Comparison of ENCODE assay signal across 29 cellular contexts in genomic region chr14:103290494-103290893, GRCh38.
"Had no signal": no experiment of that assay in that cellular context is flagged by ENCODE, and none has a peak within 500 bp of the region (broad histone marks: within the 10 kb centered on the region; RNA-seq: fewer than 3 reads in every experiment).

No MANE protein-coding gene starts in this region.

- H3K4me3 ChIP-seq: neural progenitor cell, pancreas, psoas muscle, right lobe of liver, sigmoid colon, suprapubic skin, testis, tibial artery, transverse colon, upper lobe of right lung, uterus had no signal

- H3K27ac Mint-ChIP-seq: naive thymus-derived CD4-positive, alpha-beta T cell; natural killer cell; nephron; progenitor cell of endocrine pancreas; stimulated activated memory B cell treated with anti-CD40 and anti-IgM and Interleukin-4, amounts not matched to agents 10 μg/mL and 1 μg/mL and 100 μg/mL, for 72 hours; type B pancreatic cell had no signal

- H3K4me3 Mint-ChIP-seq: naive thymus-derived CD4-positive, alpha-beta T cell; natural killer cell; nephron; neural progenitor cell; stimulated activated memory B cell treated with anti-CD40 and anti-IgM and Interleukin-4, amounts not matched to agents 10 μg/mL and 1 μg/mL and 100 μg/mL, for 72 hours; stimulated activated naive CD8-positive, alpha-beta T cell treated with anti-CD3 and anti-CD28 coated beads, Interleukin-15, amount 100 ng/mL, for 72 hours; type B pancreatic cell had no signal

- H3K36me3 ChIP-seq: neural progenitor cell, neutrophil, pancreas, right lobe of liver, sigmoid colon, suprapubic skin, tibial artery, transverse colon, upper lobe of right lung, uterus had no signal

- H3K4me1 ChIP-seq: neural progenitor cell, pancreas, psoas muscle, sigmoid colon, suprapubic skin, testis, tibial artery, transverse colon, upper lobe of right lung, uterus had no signal

- H3K4me1 Mint-ChIP-seq: nephron; neural progenitor cell; stimulated activated memory B cell treated with anti-CD40 and anti-IgM and Interleukin-4, amounts not matched to agents 10 μg/mL and 1 μg/mL and 100 μg/mL, for 72 hours had no signal

- H3K9me3 Mint-ChIP-seq: naive thymus-derived CD4-positive, alpha-beta T cell; natural killer cell; nephron; stimulated activated memory B cell treated with anti-CD40 and anti-IgM and Interleukin-4, amounts not matched to agents 10 μg/mL and 1 μg/mL and 100 μg/mL, for 72 hours; stimulated activated naive CD8-positive, alpha-beta T cell treated with anti-CD3 and anti-CD28 coated beads, Interleukin-15, amount 100 ng/mL, for 72 hours; type B pancreatic cell had no signal

- DNase-seq: naive thymus-derived CD4-positive, alpha-beta T cell; natural killer cell; nucleus accumbens; pancreas; psoas muscle; right cardiac atrium; small intestine; stimulated activated CD4-positive, alpha-beta T cell treated with anti-CD3 and anti-CD28 coated beads, Interleukin-15, amount 100 ng/mL, for 24 hours; stimulated activated CD4-positive, alpha-beta T cell treated with anti-CD3 and anti-CD28 coated beads, Interleukin-2, amount 100 ng/mL, for 24 hours; stimulated activated CD4-positive, alpha-beta T cell treated with anti-CD3 and anti-CD28 coated beads, Interleukin-2, amount 100 ng/mL, for 48 hours; stimulated activated CD4-positive, alpha-beta T cell treated with anti-CD3 and anti-CD28 coated beads, Interleukin-4, amount 100 ng/mL, for 24 hours; stimulated activated naive CD4-positive, alpha-beta T cell; stimulated activated naive CD8-positive, alpha-beta T cell treated with anti-CD3 and anti-CD28 coated beads, Interleukin-15, amount 100 ng/mL, for 72 hours; stimulated activated naive CD8-positive, alpha-beta T cell treated with anti-CD3 and anti-CD28 coated beads, Interleukin-15, Interleukin-2, amounts not matched to agents 100 U/mL and 50 U/mL, for 24 hours; substantia nigra; testis; tibial artery; transverse colon; upper lobe of right lung; uterus had no signal

- H3K36me3 Mint-ChIP-seq: naive thymus-derived CD4-positive, alpha-beta T cell; natural killer cell; neural progenitor cell; stimulated activated memory B cell treated with anti-CD40 and anti-IgM and Interleukin-4, amounts not matched to agents 10 μg/mL and 1 μg/mL and 100 μg/mL, for 72 hours; type B pancreatic cell had no signal

- H3K9ac ChIP-seq: neural progenitor cell had no signal

- H3K4me2 ChIP-seq: neural progenitor cell had no signal

- ATAC-seq: naive thymus-derived CD4-positive, alpha-beta T cell; natural killer cell; pancreas; psoas muscle; right cardiac atrium; right lobe of liver; stimulated activated memory B cell treated with anti-CD40 and anti-IgM and Interleukin-4, amounts not matched to agents 10 μg/mL and 1 μg/mL and 100 μg/mL, for 72 hours; stimulated activated naive CD8-positive, alpha-beta T cell treated with anti-CD3 and anti-CD28 coated beads, Interleukin-15, amount 100 ng/mL, for 72 hours; stimulated activated naive CD8-positive, alpha-beta T cell treated with anti-CD3 and anti-CD28 coated beads, Interleukin-15, Interleukin-2, amounts not matched to agents 100 U/mL and 50 U/mL, for 24 hours; upper lobe of right lung had no signal

- H3K27ac ChIP-seq: neural progenitor cell, neutrophil, pancreas, psoas muscle, right lobe of liver, sigmoid colon, suprapubic skin, testis, tibial artery, transverse colon, upper lobe of right lung, uterus had no signal

- H3K9me3 ChIP-seq: neutrophil, pancreas, psoas muscle, right lobe of liver, sigmoid colon, suprapubic skin, testis, tibial artery, transverse colon, upper lobe of right lung, uterus had no signal

- H2AFZ ChIP-seq: neural progenitor cell had no signal

- H3K27me3 ChIP-seq: neural progenitor cell, pancreas, right lobe of liver, testis, uterus had no signal
